Comparison of ENCODE assay signal across 8 cellular contexts in genomic region chr14:37150414-37150813, GRCh38. TPM values are rescaled to one million over a fixed set of nuclear protein-coding genes. Genes with fewer than 3 reads are reported as not detected.
A peak's percentile ranks its signal among the peaks of the same experiment; 100 is the strongest.
DNase-seq lines count a peak whose midpoint lies in the region; ATAC-seq and FAIRE-seq lines count a peak whose summit lies in the region.

No MANE protein-coding gene starts in this region.

- DNase-seq in ELR (ENCODE audit: low read depth) (peak; percentile 64), M059J (ENCODE audit: low read depth) (peak; percentile 17), RPMI7951 (ENCODE audit: low read depth) (peak; percentile 49), fibroblast of gingiva (ENCODE audit: low read depth) (peak; percentile 59), small intestine (peak; percentile 37)

- H3K27me3 ChIP-seq in small intestine (ENCODE audit: control insufficient read depth in 2 of 2, insufficient read depth in 2 of 2, low read length in 2 of 2) = no peaks in the 10 kb centered on the region

- 1 to 3% (median 2%) methylated on average over 3 of the region's 3 CpGs for WGBS in small intestine, 3 donors

- FAIRE-seq in small intestine (lab: Jason Lieb, UNC) = no peak

- no peak overlapping the region for H3K27ac ChIP-seq in small intestine (ENCODE audit: low read depth in 1 of 2, low read length in 1 of 2)

- no peaks in the 10 kb centered on the region for H3K4me1 ChIP-seq in small intestine (ENCODE audit: control insufficient read depth in 2 of 2, insufficient read depth in 1 of 2, low read depth in 1 of 2, low read length in 1 of 2)

- no peak for ATAC-seq in HG03432 (IDR thresholded peaks at IDR 0.05; ENCODE audit: unreplicated experiment)
- no peak for ATAC-seq in HG02642 (IDR thresholded peaks at IDR 0.05; ENCODE audit: poor library complexity, unreplicated experiment)
- ATAC-seq in GM18519 (IDR thresholded peaks at IDR 0.05; ENCODE audit: low FRiP score, unreplicated experiment) = no peak

- no peak overlapping the region for H3K4me3 ChIP-seq in small intestine (ENCODE audit: low read depth in 1 of 2, low read length in 2 of 2)

- no peaks in the 10 kb centered on the region for H3K9me3 ChIP-seq in small intestine (ENCODE audit: control insufficient read depth, low read depth)

- H3K36me3 ChIP-seq in small intestine (ENCODE audit: control insufficient read depth in 2 of 2, insufficient read depth in 2 of 2, low read length in 2 of 2) = no peaks in the 10 kb centered on the region

RNA-seq across cellular contexts. Expression of gene SLC25A21, which starts 22.0 kb away (rescaled TPM):
- total RNA-seq in M059J (2014; rRNA removed; shearing (Covaris generic)) = 0.94 and 2.4 TPM in 2 replicates
- 0.68 and 0.84 TPM in 2 replicates for total RNA-seq in RPMI7951 (2014; rRNA removed; shearing (Covaris generic))
- polyA plus RNA-seq in small intestine = 1 to 10 TPM in 2 of 3 donors, under 1 TPM in 1; 0.22 to 1.4 (median 1.2) TPM

RNA-seq across cellular contexts. Expression of gene MIPOL1, which starts 47.3 kb away (rescaled TPM):
- 0.12 TPM in 1 of 2 replicates, not detected in the other for total RNA-seq in M059J (2014; rRNA removed; shearing (Covaris generic))
- 3.2 and 5.4 TPM in 2 replicates for total RNA-seq in RPMI7951 (2014; rRNA removed; shearing (Covaris generic))
- 1 to 10 TPM in 2 of 3 donors, under 1 TPM in 1; 0.45 to 2.4 (median 2.2) TPM for polyA plus RNA-seq in small intestine
